In the genomic region with DNA sequence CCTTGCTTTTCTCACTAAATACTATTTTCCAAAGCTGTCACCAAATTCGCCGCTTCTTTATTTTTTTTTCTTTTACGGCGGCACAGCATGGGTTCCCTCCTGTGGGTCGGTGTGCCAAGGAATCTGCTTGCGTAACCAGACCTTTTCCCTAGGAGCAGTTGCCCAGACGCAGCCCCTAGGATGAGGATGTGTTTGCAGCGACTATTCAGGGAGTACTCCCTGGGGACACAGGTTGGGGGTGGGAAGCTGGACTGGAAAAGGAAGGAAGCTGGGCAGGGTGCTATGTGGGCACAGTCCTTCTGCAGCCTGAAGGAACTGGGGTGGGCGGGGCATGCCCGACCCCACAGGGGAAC, we compare ENCODE assay signal across 1 cellular context.
TF ChIP-seq lines count a peak whose summit lies in the region.

No MANE protein-coding gene starts in this region.

TF ChIP-seq in HepG2, 621 proteins besides CTCF, POLR2A, EP300 and RAD21:
- TF ChIP-seq RFXAP (CRISPR knock-in tag; IDR thresholded peaks at IDR 0.05; ENCODE audit: borderline replicate concordance) (no peak), ZNF790 (CRISPR knock-in tag; IDR thresholded peaks at IDR 0.05; ENCODE audit: borderline replicate concordance) (0 out of 2 replicates have a peak, but pooled peaks have one; percentile 35), HOXA3 (CRISPR knock-in tag; IDR thresholded peaks at IDR 0.05) (0 out of 2 replicates have a peak, but pooled peaks have one; percentile 8)
